Comparison of ENCODE assay signal across 1 cellular context in genomic region chr9:37747271-37747753, GRCh38.
TF ChIP-seq lines count a peak whose summit lies in the region.

No MANE protein-coding gene starts in this region.

TF ChIP-seq in WTC11, 78 proteins besides CTCF, POLR2A, EP300 and RAD21 (continued from another document):
- TF ChIP-seq, protein P1, sequence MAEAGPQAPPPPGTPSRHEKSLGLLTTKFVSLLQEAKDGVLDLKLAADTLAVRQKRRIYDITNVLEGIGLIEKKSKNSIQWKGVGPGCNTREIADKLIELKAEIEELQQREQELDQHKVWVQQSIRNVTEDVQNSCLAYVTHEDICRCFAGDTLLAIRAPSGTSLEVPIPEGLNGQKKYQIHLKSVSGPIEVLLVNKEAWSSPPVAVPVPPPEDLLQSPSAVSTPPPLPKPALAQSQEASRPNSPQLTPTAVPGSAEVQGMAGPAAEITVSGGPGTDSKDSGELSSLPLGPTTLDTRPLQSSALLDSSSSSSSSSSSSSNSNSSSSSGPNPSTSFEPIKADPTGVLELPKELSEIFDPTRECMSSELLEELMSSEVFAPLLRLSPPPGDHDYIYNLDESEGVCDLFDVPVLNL (CRISPR knock-in tag; IDR thresholded peaks at IDR 0.05; ENCODE audit: borderline replicate concordance, low read depth): no peak
- TF ChIP-seq USF1 (CRISPR knock-in tag; IDR thresholded peaks at IDR 0.05) (no peak), ZNF532 (CRISPR knock-in tag; IDR thresholded peaks at IDR 0.05; ENCODE audit: borderline replicate concordance) (no peak)
